ENCODE assay signal across 37 cellular contexts in genomic region chr2:105061560-105061959, GRCh38. TPM values are rescaled to one million over a fixed set of nuclear protein-coding genes. Genes with fewer than 3 reads are reported as not detected.
DNase-seq lines count a peak whose midpoint lies in the region; ATAC-seq, FAIRE-seq and TF ChIP-seq lines count a peak whose summit lies in the region.
"Had no signal": no experiment of that assay in that cellular context is flagged by ENCODE, and none has a peak within 500 bp of the region (broad histone marks: within the 10 kb centered on the region; RNA-seq: fewer than 3 reads in every experiment).

No MANE protein-coding gene starts in this region.

- peak overlapping the region; percentile 23; the same call in 1 of the 2 replicates for H3K27ac Mint-ChIP-seq in WTC11
- H3K27ac Mint-ChIP-seq: B cell; CD4-positive, alpha-beta memory T cell; CD4-positive, alpha-beta T cell; CD8-positive, alpha-beta memory T cell; CD8-positive, alpha-beta T cell had no signal

- no peaks in the 10 kb centered on the region for H3K9me1 ChIP-seq in K562 (ENCODE audit: control insufficient read depth, insufficient read depth, low read length)

- DNase-seq in cardiac muscle cell (ENCODE audit: low read depth in 1 of 2, low spot score in 1 of 2): no peak
- DNase-seq in heart right ventricle: no peak
- peak; percentile 10 for DNase-seq in NB4 (ENCODE audit: low read depth)
- DNase-seq in WTC11 (ENCODE audit: low spot score): no peak
- DNase-seq in K562 (ENCODE audit: extremely low read depth in 1 of 4, low spot score in 3 of 4): peak in 1 of 4 experiments; percentile 17
- no peak for DNase-seq in kidney
- DNase-seq in AG08396 (ENCODE audit: low spot score): no peak
- DNase-seq in effector CD8-positive, alpha-beta T cell (lab: John Stamatoyannopoulos, UW): no peak
- DNase-seq: 8988T; ACHN; AML-193; BE2C; C1 segment of cervical spinal cord; Caco-2; Calu3; CD4-positive, alpha-beta memory T cell; CD4-positive, alpha-beta T cell; CD4-positive, CD25-positive, alpha-beta regulatory T cell; CD8-positive, alpha-beta memory T cell; CD8-positive, alpha-beta T cell; COR-L47; DMS 273 treated with DMSO at 0.1 percent for 48 hours; DMS153; DMS53; DMS79; DMS79 treated with DMSO at 0.1 percent for 48 hours; DND-41; EL had no signal

- POLR2A ChIA-PET in WTC11 (lab: Charles Lee) (interaction anchor here (0.6 kb wide), 2 partner anchors 11 to 12 kb away, joined by 3 read pairs; no protein-coding TSS in a partner anchor), K562 (lab: Yijun Ruan, JAX) (no interaction called here)

- H2AFZ ChIP-seq in K562 (ENCODE audit: low read depth, low read length): 0 out of 2 replicates have a peak overlapping the region, but pooled peaks have one; percentile 22

- peak overlapping the region; percentile 40 for H3K27ac ChIP-seq in cardiac muscle cell
- H3K27ac ChIP-seq in heart right ventricle: no peak overlapping the region
- peak overlapping the region; percentile 62 for H3K27ac ChIP-seq in K562 (ENCODE audit: extremely low read depth, low read depth, low read length)
- H3K27ac ChIP-seq in kidney (ENCODE audit: low read depth in 2 of 2, low read length in 2 of 2): no peak overlapping the region
- H3K27ac ChIP-seq: 22Rv1; A549; BLaER1; BLaER1 treated with 17β-estradiol and CSF1 and Interleukin-3, amounts not matched to agents 10 nM and 100 nM; C4-2B had no signal

- no peaks in the 10 kb centered on the region for H3K4me1 ChIP-seq in cardiac muscle cell (ENCODE audit: low read depth)
- no peaks in the 10 kb centered on the region for H3K4me1 ChIP-seq in heart right ventricle
- peaks cover 0 to 15% of the 10 kb centered on the region in 2 experiments; a peak in 3 of 5 replicates for H3K4me1 ChIP-seq in K562 (replicated peaks in 1 of 2; ENCODE audit: control insufficient read depth in 2 of 2, insufficient read depth in 2 of 2, low read length in 2 of 2)
- no peaks in the 10 kb centered on the region for H3K4me1 ChIP-seq in kidney (ENCODE audit: control insufficient read depth in 1 of 2, insufficient read depth in 1 of 2, low read depth in 1 of 2, low read length in 2 of 2)
- H3K4me1 ChIP-seq: A549, BE2C, Caco-2 had no signal

- H3K9me3 ChIP-seq in cardiac muscle cell (ENCODE audit: low read depth) (no peaks in the 10 kb centered on the region), heart right ventricle (no peaks in the 10 kb centered on the region), K562 (replicated peaks; ENCODE audit: control insufficient read depth, insufficient read depth, low read depth, low read length) (no peaks in the 10 kb centered on the region), kidney (ENCODE audit: control insufficient read depth in 1 of 2, low read length in 2 of 2) (no peaks in the 10 kb centered on the region)
- H3K9me3 ChIP-seq: A549, BE2C, Caco-2 had no signal

- H3K36me3 ChIP-seq in cardiac muscle cell (no peaks in the 10 kb centered on the region), heart right ventricle (peaks cover 0 to 24% (median 0%) of the 10 kb centered on the region in 9 donors), K562 (ENCODE audit: control insufficient read depth, insufficient read depth, low read length) (peaks cover 4% of the 10 kb centered on the region; the same call in 1 of the 3 replicates), kidney (ENCODE audit: control insufficient read depth in 1 of 2, insufficient read depth in 2 of 2, low read length in 2 of 2) (peaks cover 0 to 2% of the 10 kb centered on the region in 2 donors)
- H3K36me3 ChIP-seq: BE2C had no signal

- 91 to 97% methylated on average over 3 of the region's 3 CpGs for WGBS in heart right ventricle, 2 donors
- WGBS in K562 (ENCODE audit: insufficient coverage, low coverage, missing lambda C conversion rate): 50% methylated on average over 3 of the region's 3 CpGs

- CTCF ChIA-PET in WTC11 (lab: Charles Lee): no interaction called here
- CTCF ChIA-PET in K562 (lab: Yijun Ruan, JAX; ENCODE audit: low intra/inter-chr PET ratio): no interaction called here

- H3K36me3 Mint-ChIP-seq in WTC11: no peaks in the 10 kb centered on the region

- H4K20me1 ChIP-seq in K562 (replicated peaks; ENCODE audit: control insufficient read depth, insufficient read depth, low read length): no peaks in the 10 kb centered on the region
- H4K20me1 ChIP-seq: BLaER1 had no signal

- H3K4me3 Mint-ChIP-seq in WTC11: no peak overlapping the region
- H3K4me3 Mint-ChIP-seq: B cell; CD14-positive monocyte; CD4-positive, alpha-beta memory T cell; CD4-positive, alpha-beta T cell; CD4-positive, CD25-positive, alpha-beta regulatory T cell; CD8-positive, alpha-beta memory T cell; CD8-positive, alpha-beta T cell had no signal

- H3K27me3 ChIP-seq in cardiac muscle cell: no peaks in the 10 kb centered on the region
- no peaks in the 10 kb centered on the region for H3K27me3 ChIP-seq in heart right ventricle
- H3K27me3 ChIP-seq in K562 (ENCODE audit: control insufficient read depth in 2 of 2, insufficient read depth in 2 of 2, low read length in 2 of 2): no peaks in the 10 kb centered on the region
- H3K27me3 ChIP-seq: BE2C; BLaER1; BLaER1 treated with 17β-estradiol and CSF1 and Interleukin-3, amounts not matched to agents 10 nM and 100 nM had no signal

- no peaks in the 10 kb centered on the region for H3K9me3 Mint-ChIP-seq in WTC11
- H3K9me3 Mint-ChIP-seq: CD4-positive, alpha-beta memory T cell; CD4-positive, alpha-beta T cell; CD4-positive, CD25-positive, alpha-beta regulatory T cell; CD8-positive, alpha-beta memory T cell; CD8-positive, alpha-beta T cell had no signal

- H3K4me1 Mint-ChIP-seq in WTC11: peaks cover 36% of the 10 kb centered on the region
- H3K4me1 Mint-ChIP-seq: CD14-positive monocyte had no signal

- H3K79me2 ChIP-seq in K562 (ENCODE audit: control insufficient read depth, insufficient read depth, low read length): peaks cover 46% of the 10 kb centered on the region; the same call in 2 of the 3 replicates

- FAIRE-seq in K562 (lab: Jason Lieb, UNC) (no peak), kidney (lab: Jason Lieb, UNC) (no peak)
- FAIRE-seq: A204.1, A549, D721Med had no signal

- H3K4me2 ChIP-seq in K562 (ENCODE audit: insufficient read depth, low read length): peak overlapping the region; percentile 27; the same call in 1 of the 2 replicates
- H3K4me2 ChIP-seq: A549; BLaER1; BLaER1 treated with 17β-estradiol and CSF1 and Interleukin-3, amounts not matched to agents 10 nM and 100 nM had no signal

- TF ChIP-seq EP300 in K562 (IDR thresholded peaks at IDR 0.05; ENCODE audit: low read length): no peak

- BruUV-seq in K562 (replicated peaks; lab: Mats Ljungman, UMichigan): no TSS peak

- TF ChIP-seq CTCF in cardiac muscle cell (IDR thresholded peaks at IDR 0.05; ENCODE audit: low read depth, low read length): no peak
- TF ChIP-seq CTCF in heart right ventricle (IDR thresholded peaks at IDR 0.05): no peak
- TF ChIP-seq CTCF in NB4 (IDR thresholded peaks at IDR 0.05; ENCODE audit: low read depth, low read length): no peak
- TF ChIP-seq CTCF in WTC11 (IDR thresholded peaks at IDR 0.05): no peak
- TF ChIP-seq CTCF in K562 (IDR thresholded peaks at IDR 0.05 in 2 of 3, conservative IDR thresholded peaks at IDR 0.05 in 1 of 3; ENCODE audit: insufficient read depth in 2 of 3, low read depth in 1 of 3, low read length in 3 of 3): no peak
- TF ChIP-seq CTCF in kidney (IDR thresholded peaks at IDR 0.05; ENCODE audit: borderline replicate concordance, extremely low read depth, insufficient read depth): no peak

- TF ChIP-seq POLR2A in NB4 (IDR thresholded peaks at IDR 0.05; ENCODE audit: extremely low read depth, insufficient read length): no peak
- no peak for TF ChIP-seq POLR2A in K562 (conservative IDR thresholded peaks at IDR 0.05)

- no peak for ATAC-seq in heart right ventricle
- no peak for ATAC-seq in WTC11
- ATAC-seq in K562: peak; percentile 66
- ATAC-seq: A549; CD8-positive, alpha-beta T cell had no signal

- H3K9ac ChIP-seq in K562 (ENCODE audit: insufficient read depth in 1 of 2, low read depth in 2 of 2, low read length in 2 of 2) (peak overlapping the region in 1 of 2 experiments; percentile 48; a peak in 1 of 4 replicates), kidney (ENCODE audit: low read length in 2 of 2) (no peak overlapping the region)
- H3K9ac ChIP-seq: BLaER1; BLaER1 treated with 17β-estradiol and CSF1 and Interleukin-3, amounts not matched to agents 10 nM and 100 nM had no signal

- H3K4me3 ChIP-seq in cardiac muscle cell (no peak overlapping the region), heart right ventricle (no peak overlapping the region), NB4 (ENCODE audit: low read depth, low read length) (no peak overlapping the region), K562 (no peak overlapping the region), kidney (ENCODE audit: low read length in 2 of 2) (no peak overlapping the region)
- H3K4me3 ChIP-seq: A549; BLaER1; BLaER1 treated with 17β-estradiol and CSF1 and Interleukin-3, amounts not matched to agents 10 nM and 100 nM had no signal

- no peak for TF ChIP-seq RAD21 in K562 (CRISPR knock-in tag; conservative IDR thresholded peaks at IDR 0.05 in 1 of 2, IDR thresholded peaks at IDR 0.05 in 1 of 2)

- no peaks in the 10 kb centered on the region for H3K27me3 Mint-ChIP-seq in WTC11 (ENCODE audit: low read depth)
- H3K27me3 Mint-ChIP-seq: B cell; CD4-positive, alpha-beta memory T cell; CD4-positive, alpha-beta T cell; CD4-positive, CD25-positive, alpha-beta regulatory T cell; CD8-positive, alpha-beta memory T cell had no signal

- intact Hi-C loops in heart right ventricle (cut with DNase I) (no loop called here), K562 (cut with micrococcal nuclease) (no loop called here), kidney (cut with DNase I) (no loop called here)

- in situ Hi-C loops in K562 (cut with MboI): no loop called here

RNA-seq across cellular contexts. Expression of gene MRPS9, which starts 23.7 kb away (rescaled TPM):
- total RNA-seq in cardiac muscle cell (41.8 and 43.8 TPM in 2 replicates), heart right ventricle (10 to 100 TPM; 43.5 to 79.4 (median 61.5) TPM), WTC11 (2021) (71.5 to 75.3 TPM (median 73.6 TPM) in 3 replicates), K562 (2014; rRNA removed) (55.1 and 58.0 TPM in 2 replicates), K562 (2014; rRNA removed; fragmentation: Illumina TruSeq; extraction: Trizol) (65.2 and 65.9 TPM in 2 replicates), K562 (2015; rRNA removed; fragmentation: Illumina TruSeq; extraction: Trizol) (62.6 and 65.6 TPM in 2 replicates), K562 (2021) (46.2 and 47.4 TPM in 2 replicates), kidney (23.3 TPM)
- polyA plus RNA-seq in cardiac muscle cell (75.9 and 85.3 TPM in 2 replicates), heart right ventricle (10 to 100 TPM; 62.6 to 89.6 TPM), K562 (2011; rRNA removed) (39.1 and 50.8 TPM in 2 replicates), K562 (2014; fragmentation: Illumina TruSeq; extraction: Trizol) (65.4 and 81.8 TPM in 2 replicates), K562 (2014; fragmentation: Nextera tagmentation; extraction: Ambion mirVana) (100 to 1,000 TPM in 1 of 2 experiments, 10 to 100 TPM in 1; 95.9 to 143 TPM), K562 (2014; rRNA removed) (58.2 and 59.4 TPM in 2 replicates), kidney (ENCODE audit: insufficient read depth, low read depth, low replicate concordance) (60.9 TPM)
- 6.0 and 15.2 TPM in 2 replicates for total RNA-seq in K562 (2011; cell fraction: chromatin; rRNA removed; ENCODE audit: low replicate concordance)
- total RNA-seq in K562 (2011; cell fraction: nucleolus; rRNA removed): 6.2 and 7.4 TPM in 2 replicates
- total RNA-seq in K562 (2011; cell fraction: nucleoplasm; rRNA removed): 6.9 and 9.1 TPM in 2 replicates
- polyA plus RNA-seq in K562 (2011; cell fraction: cytosol; rRNA removed): 21.8 and 29.5 TPM in 2 replicates
- 38.4 and 41.3 TPM in 2 replicates for polyA plus RNA-seq in K562 (2011; cell fraction: nucleus; rRNA removed)
- 42.0 and 51.5 TPM in 2 replicates for polyA plus RNA-seq in K562 (2012)
- polyA minus RNA-seq in K562 (2011; rRNA and poly(A)+ RNA removed): 56.3 and 62.7 TPM in 2 replicates
- 17.1 TPM in 2 replicates for polyA minus RNA-seq in K562 (2011; cell fraction: cytosol; rRNA and poly(A)+ RNA removed)
- polyA minus RNA-seq in K562 (2011; cell fraction: nucleus; rRNA and poly(A)+ RNA removed): 9.7 and 14.3 TPM in 2 replicates

Comparison
In these comparisons a context has a peak if more than half of its experiments do, and no peak if none do; other contexts are left out.
1. H3K27ac ChIP-seq: peak in cardiac muscle cell (single experiment) and K562 (single experiment); none in heart right ventricle (0 of 10) and kidney (0 of 2).